ENCODE assay signal across 18 cellular contexts in the genomic region with DNA sequence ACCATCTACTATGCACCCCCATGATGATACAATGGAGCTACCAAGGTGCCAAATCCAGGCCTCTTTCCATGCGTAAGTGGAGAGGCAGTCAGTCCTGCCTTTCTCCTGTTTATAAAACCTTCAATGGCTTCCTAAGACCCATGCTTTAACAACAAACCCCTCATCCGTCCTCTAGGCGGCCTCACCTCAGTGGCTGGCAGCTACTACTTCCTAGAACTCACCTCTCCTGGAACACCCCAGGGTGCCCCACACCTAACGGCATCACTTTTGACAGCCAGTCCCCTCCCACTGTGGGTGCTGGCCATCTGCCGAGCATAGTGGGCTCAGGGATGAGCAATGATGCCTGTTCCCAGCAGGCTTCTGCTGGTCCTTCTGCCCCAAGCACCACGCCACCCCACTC.
"Had no signal": no experiment of that assay in that cellular context is flagged by ENCODE, and none has a peak within 500 bp of the region (broad histone marks: within the 10 kb centered on the region; RNA-seq: fewer than 3 reads in every experiment).

No MANE protein-coding gene starts in this region.

- H2AFZ ChIP-seq: parathyroid adenoma had no signal

- H3K4me3 Mint-ChIP-seq: activated CD4-positive, alpha-beta T cell treated with anti-CD3 and anti-CD28 coated beads, Interleukin-2, amount 10 ng/mL, durations not matched to agents 24 days and 14 days; activated naive CD8-positive, alpha-beta T cell treated with anti-CD3 and anti-CD28 coated beads, Interleukin-2, amount 50 U/mL, for 24 hours; memory B cell; nephron progenitor cell; stimulated activated naive CD8-positive, alpha-beta T cell treated with anti-CD3 and anti-CD28 coated beads, Interleukin-15, amount 100 ng/mL, for 72 hours had no signal

- H3K27ac Mint-ChIP-seq: activated naive CD8-positive, alpha-beta T cell treated with anti-CD3 and anti-CD28 coated beads, Interleukin-2, amount 50 U/mL, for 24 hours; activated T-helper 17 cell treated with anti-CD3 and anti-CD28 coated beads, Interleukin-2, amount 50 U/mL, for 72 hours; memory B cell; nephron progenitor cell; stimulated activated naive CD8-positive, alpha-beta T cell treated with anti-CD3 and anti-CD28 coated beads, Interleukin-15, amount 100 ng/mL, for 72 hours had no signal

- H3K4me1 ChIP-seq: parathyroid adenoma, tibial artery had no signal

- ATAC-seq: activated naive CD8-positive, alpha-beta T cell treated with anti-CD3 and anti-CD28 coated beads, Interleukin-2, amount 50 U/mL, for 24 hours; activated T-helper 17 cell treated with anti-CD3 and anti-CD28 coated beads, Interleukin-2, amount 50 U/mL, for 72 hours; heart right ventricle; left colon; right cardiac atrium; stimulated activated naive CD8-positive, alpha-beta T cell treated with anti-CD3 and anti-CD28 coated beads, Interleukin-15, amount 100 ng/mL, for 72 hours had no signal

- H3K4me3 ChIP-seq: cardiac muscle cell, heart right ventricle, tibial artery had no signal

- H3K27ac ChIP-seq: cardiac muscle cell, heart right ventricle, parathyroid adenoma, tibial artery had no signal

- DNase-seq: activated CD4-positive, alpha-beta T cell treated with anti-CD3 and anti-CD28 coated beads, Interleukin-2, amount 10 ng/mL, durations not matched to agents 24 days and 14 days; activated naive CD4-positive, alpha-beta T cell treated with Interleukin-2 at 50 U/mL for 16 hours; activated naive CD8-positive, alpha-beta T cell treated with anti-CD3 and anti-CD28 coated beads, Interleukin-2, amount 50 U/mL, for 24 hours; activated T-cell treated with anti-CD3 and anti-CD28 coated beads, Interleukin-2, amount 50 U/mL, for 1 hour; cortex of kidney; heart right ventricle; left colon; nephron progenitor cell; nucleus accumbens; right cardiac atrium; stimulated activated CD4-positive, alpha-beta T cell treated with anti-CD3 and anti-CD28 coated beads, Interleukin-12 subunit alpha, Interleukin-12 subunit beta, amount 100 ng/mL, for 4 hours; stimulated activated CD4-positive, alpha-beta T cell treated with anti-CD3 and anti-CD28 coated beads, Interleukin-4, amount 100 ng/mL, for 4 hours; stimulated activated naive CD8-positive, alpha-beta T cell treated with anti-CD3 and anti-CD28 coated beads, Interleukin-15, amount 100 ng/mL, for 72 hours; tibial artery had no signal

- H3K9me3 Mint-ChIP-seq: memory B cell had no signal

- H3K27me3 Mint-ChIP-seq: activated CD4-positive, alpha-beta T cell treated with anti-CD3 and anti-CD28 coated beads, Interleukin-2, amount 10 ng/mL, durations not matched to agents 24 days and 14 days; activated naive CD8-positive, alpha-beta T cell treated with anti-CD3 and anti-CD28 coated beads, Interleukin-2, amount 50 U/mL, for 24 hours; activated T-helper 17 cell treated with anti-CD3 and anti-CD28 coated beads, Interleukin-2, amount 50 U/mL, for 72 hours; memory B cell; stimulated activated naive CD8-positive, alpha-beta T cell treated with anti-CD3 and anti-CD28 coated beads, Interleukin-15, amount 100 ng/mL, for 72 hours had no signal

- H3K79me2 ChIP-seq: parathyroid adenoma had no signal

- H3K9ac ChIP-seq: parathyroid adenoma had no signal

- H3K27me3 ChIP-seq: cardiac muscle cell, tibial artery had no signal

- H3K36me3 ChIP-seq: cardiac muscle cell, heart right ventricle, tibial artery had no signal
